Comparison of ENCODE assay signal across 8 cellular contexts in the genomic region with DNA sequence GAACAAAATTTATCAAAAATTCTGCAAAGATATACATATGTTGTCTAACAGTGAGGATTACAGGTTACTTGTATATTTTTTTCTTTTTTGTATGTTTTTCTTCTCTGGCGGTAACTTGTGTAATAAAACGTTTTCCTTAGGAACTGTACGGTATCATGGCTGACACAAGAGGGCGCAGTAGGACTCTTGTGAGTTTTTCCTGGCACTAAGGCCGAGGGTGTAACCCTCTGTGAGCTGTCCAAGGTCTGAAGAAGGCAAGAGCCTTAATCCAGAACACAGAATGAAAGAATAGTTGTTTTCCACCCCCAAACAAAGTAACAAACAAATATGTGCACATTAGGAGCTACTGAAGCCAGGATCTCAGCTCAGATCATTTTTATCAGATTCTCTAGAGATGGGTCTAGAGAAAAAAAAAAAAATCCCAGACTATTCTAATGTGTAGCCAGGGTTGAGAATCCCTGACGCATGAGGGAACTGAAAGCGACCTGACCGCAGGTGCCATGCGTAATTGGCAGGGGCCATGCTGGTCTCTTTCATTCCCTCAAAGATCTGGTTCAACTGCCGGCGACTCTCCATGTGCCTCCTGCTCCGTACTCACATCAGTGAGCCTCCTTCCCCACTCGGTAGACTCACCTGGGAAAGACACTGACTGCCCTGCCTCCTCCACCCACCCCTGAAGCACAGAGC. TPM values are rescaled to one million over a fixed set of nuclear protein-coding genes. Genes with fewer than 3 reads are reported as not detected.
DNase-seq lines count a peak whose midpoint lies in the region; ATAC-seq, FAIRE-seq and TF ChIP-seq lines count a peak whose summit lies in the region.

No MANE protein-coding gene starts in this region.

- no peak overlapping the region for H2AFZ ChIP-seq in KMS-11 (ENCODE audit: low read depth)

- no peaks in the 10 kb centered on the region for H3K4me1 Mint-ChIP-seq in activated CD8-positive, alpha-beta memory T cell treated with anti-CD3 and anti-CD28 coated beads, Interleukin-2, amount 10 ng/mL, durations not matched to agents 7 days and 5 days

- H3K4me3 Mint-ChIP-seq in activated CD8-positive, alpha-beta memory T cell treated with anti-CD3 and anti-CD28 coated beads, Interleukin-2, amount 10 ng/mL, durations not matched to agents 7 days and 5 days = no peak overlapping the region

- H4K20me1 ChIP-seq in KMS-11 (ENCODE audit: insufficient read depth) = no peaks in the 10 kb centered on the region

- H3K79me2 ChIP-seq in KMS-11 (ENCODE audit: insufficient read depth, low read depth) = no peaks in the 10 kb centered on the region

- TF ChIP-seq CTCF in KMS-11 (conservative IDR thresholded peaks at IDR 0.05; ENCODE audit: low read depth, low read length) (peak; percentile 95), tibial nerve (IDR thresholded peaks at IDR 0.05) (peak; percentile 55 to 65 (median 60))

- FAIRE-seq in colon (lab: Jason Lieb, UNC) = peak; percentile 51

- TF ChIP-seq POLR2A in tibial nerve (IDR thresholded peaks at IDR 0.05) = no peak

- no peak for TF ChIP-seq EP300 in tibial nerve (IDR thresholded peaks at IDR 0.05)

- DNase-seq in activated CD8-positive, alpha-beta memory T cell treated with anti-CD3 and anti-CD28 coated beads, Interleukin-2, amount 10 ng/mL, durations not matched to agents 7 days and 5 days = peak; percentile 49
- DNase-seq in activated CD8-positive, alpha-beta memory T cell treated with anti-CD3 and anti-CD28 coated beads, Interleukin-2, amount 50 U/mL, for 4 hours = no peak
- DNase-seq in RPMI7951 (ENCODE audit: low read depth) = peak; percentile 33
- DNase-seq in left lobe of liver (ENCODE audit: low spot score) = peak; percentile 71
- DNase-seq in tibial nerve (ENCODE audit: low spot score in 2 of 2) = peak; percentile 30 to 75

- H3K4me2 ChIP-seq in KMS-11 = peak overlapping the region; percentile 4; the same call in 1 of the 2 replicates

- H3K27ac ChIP-seq in KMS-11 (no peak overlapping the region), tibial nerve (no peak overlapping the region)

- H3K27ac Mint-ChIP-seq in activated CD8-positive, alpha-beta memory T cell treated with anti-CD3 and anti-CD28 coated beads, Interleukin-2, amount 10 ng/mL, durations not matched to agents 7 days and 5 days = no peak overlapping the region

- H3K4me3 ChIP-seq in KMS-11 (IDR thresholded peaks at IDR 0.05; ENCODE audit: insufficient read depth, low read depth, low read length) = no peak overlapping the region
- no peak overlapping the region for H3K4me3 ChIP-seq in tibial nerve

- no peaks in the 10 kb centered on the region for H3K9me3 Mint-ChIP-seq in activated CD8-positive, alpha-beta memory T cell treated with anti-CD3 and anti-CD28 coated beads, Interleukin-2, amount 10 ng/mL, durations not matched to agents 7 days and 5 days (ENCODE audit: low read depth)

- H3K36me3 ChIP-seq in KMS-11 (ENCODE audit: insufficient read depth) = no peaks in the 10 kb centered on the region
- no peaks in the 10 kb centered on the region for H3K36me3 ChIP-seq in tibial nerve

- no peaks in the 10 kb centered on the region for H3K27me3 Mint-ChIP-seq in activated CD8-positive, alpha-beta memory T cell treated with anti-CD3 and anti-CD28 coated beads, Interleukin-2, amount 10 ng/mL, durations not matched to agents 7 days and 5 days

- H3K36me3 Mint-ChIP-seq in activated CD8-positive, alpha-beta memory T cell treated with anti-CD3 and anti-CD28 coated beads, Interleukin-2, amount 10 ng/mL, durations not matched to agents 7 days and 5 days = no peaks in the 10 kb centered on the region

- no peaks in the 10 kb centered on the region for H3K9me3 ChIP-seq in tibial nerve

- H3K4me1 ChIP-seq in KMS-11 (ENCODE audit: low read depth, poor library complexity, severe bottlenecking) = no peaks in the 10 kb centered on the region
- no peaks in the 10 kb centered on the region for H3K4me1 ChIP-seq in tibial nerve

- CTCF ChIA-PET in activated CD8-positive, alpha-beta memory T cell treated with anti-CD3 and anti-CD28 coated beads, Interleukin-2, amount 10 ng/mL, durations not matched to agents 7 days and 5 days (lab: Charles Lee) = interaction anchor here (0.8 kb wide), 1 partner anchor 653 kb away, joined by 3 read pairs; no protein-coding TSS in a partner anchor

- 41 to 47% methylated on average over 13 of the region's 13 CpGs for WGBS in tibial nerve, 2 donors

- H3K27me3 ChIP-seq in KMS-11 (ENCODE audit: insufficient read depth, low read depth) (no peaks in the 10 kb centered on the region), tibial nerve (peaks cover 0 to 4% of the 10 kb centered on the region in 2 donors)

- ATAC-seq in activated CD8-positive, alpha-beta memory T cell treated with anti-CD3 and anti-CD28 coated beads, Interleukin-2, amount 10 ng/mL, durations not matched to agents 7 days and 5 days = no peak
- ATAC-seq in GM21825 (IDR thresholded peaks at IDR 0.05; ENCODE audit: unreplicated experiment) = peak; percentile 89
- peak; percentile 100 for ATAC-seq in left lobe of liver

- no peak overlapping the region for H3K9ac ChIP-seq in KMS-11

RNA-seq across cellular contexts. Expression of a gene that starts 27.0 kb away (rescaled TPM):
- total RNA-seq in activated CD8-positive, alpha-beta memory T cell treated with anti-CD3 and anti-CD28 coated beads, Interleukin-2, amount 10 ng/mL, durations not matched to agents 7 days and 5 days = not detected
- total RNA-seq in RPMI7951 (2014; rRNA removed; shearing (Covaris generic)) = not detected in 2 replicates
- total RNA-seq in left lobe of liver = 3.7 TPM
- under 1 TPM in 3 of 4 donors, not detected in 1; under 0.01 to 0.78 (median 0.60) TPM for total RNA-seq in tibial nerve
